ENCODE assay signal across 8 cellular contexts in genomic region chr12:11749943-11750690, GRCh38.
DNase-seq lines count a peak whose midpoint lies in the region; ATAC-seq and TF ChIP-seq lines count a peak whose summit lies in the region.

No MANE protein-coding gene starts in this region.

- CTCF ChIA-PET in Caco-2 (lab: Charles Lee): no interaction called here

- TF ChIP-seq CTCF in upper lobe of right lung (IDR thresholded peaks at IDR 0.05) (no peak), Caco-2 (IDR thresholded peaks at IDR 0.05; ENCODE audit: insufficient read depth in 1 of 2, low read depth in 1 of 2, low read length in 1 of 2, severe bottlenecking in 1 of 2, unreplicated experiment in 1 of 2) (no peak)

- ATAC-seq in stimulated activated naive CD8-positive, alpha-beta T cell treated with anti-CD3 and anti-CD28 coated beads, Interleukin-15, Interleukin-2, amounts not matched to agents 100 U/mL and 50 U/mL, for 24 hours: peak; percentile 52
- ATAC-seq in stimulated activated naive CD8-positive, alpha-beta T cell treated with anti-CD3 and anti-CD28 coated beads, Interleukin-15, amount 100 ng/mL, for 72 hours: no peak
- ATAC-seq in HG03095 (IDR thresholded peaks at IDR 0.05; ENCODE audit: unreplicated experiment): peak; percentile 48
- ATAC-seq in upper lobe of right lung: peak; percentile 68

- H3K4me1 ChIP-seq in upper lobe of right lung: peaks cover 23% of the 10 kb centered on the region
- no peaks in the 10 kb centered on the region for H3K4me1 ChIP-seq in Caco-2

- H3K27me3 ChIP-seq in upper lobe of right lung (no peaks in the 10 kb centered on the region), Caco-2 (replicated peaks; ENCODE audit: control insufficient read depth, insufficient read depth, low read length) (no peaks in the 10 kb centered on the region)

- no peaks in the 10 kb centered on the region for H3K9me3 Mint-ChIP-seq in stimulated activated naive CD8-positive, alpha-beta T cell treated with anti-CD3 and anti-CD28 coated beads, Interleukin-15, amount 100 ng/mL, for 72 hours
- H3K9me3 Mint-ChIP-seq in Caco-2 (ENCODE audit: unreplicated experiment): no peaks in the 10 kb centered on the region

- no peaks in the 10 kb centered on the region for H3K36me3 Mint-ChIP-seq in Caco-2 (ENCODE audit: insufficient read depth, unreplicated experiment)

- no peak for DNase-seq in stimulated activated naive CD8-positive, alpha-beta T cell treated with anti-CD3 and anti-CD28 coated beads, Interleukin-15, Interleukin-2, amounts not matched to agents 100 U/mL and 50 U/mL, for 24 hours
- DNase-seq in stimulated activated naive CD8-positive, alpha-beta T cell treated with anti-CD3 and anti-CD28 coated beads, Interleukin-15, amount 100 ng/mL, for 72 hours: no peak
- DNase-seq in amniotic epithelial cell (ENCODE audit: low read depth) (peak; percentile 48), upper lobe of right lung (no peak), Caco-2 (no peak), activated gamma-delta T cell treated with Interleukin-2 at 50 U/mL for 16 hours (no peak)
- no peak for DNase-seq in stimulated activated CD8-positive, alpha-beta memory T cell treated with anti-CD3 and anti-CD28 coated beads, Interleukin-4, amount 100 ng/mL, for 48 hours

- peaks cover 17% of the 10 kb centered on the region for H3K36me3 ChIP-seq in upper lobe of right lung
- no peaks in the 10 kb centered on the region for H3K36me3 ChIP-seq in Caco-2 (ENCODE audit: control insufficient read depth, insufficient read depth, low read length)

- peaks cover 56% of the 10 kb centered on the region for H3K4me1 Mint-ChIP-seq in stimulated activated naive CD8-positive, alpha-beta T cell treated with anti-CD3 and anti-CD28 coated beads, Interleukin-15, amount 100 ng/mL, for 72 hours
- peaks cover 6% of the 10 kb centered on the region for H3K4me1 Mint-ChIP-seq in Caco-2 (ENCODE audit: low read depth, unreplicated experiment)

- POLR2A ChIA-PET in Caco-2 (lab: Charles Lee): no interaction called here

- intact Hi-C loops in upper lobe of right lung (cut with DNase I): no loop called here
- intact Hi-C loops in Caco-2 (cut with micrococcal nuclease; ENCODE audit: unreplicated experiment): no loop called here

- peak overlapping the region; percentile 49 for H3K27ac ChIP-seq in upper lobe of right lung

- BruUV-seq in Caco-2 (replicated peaks; lab: Mats Ljungman, UMichigan): no TSS peak

- peak overlapping the region in 1 of 2 donors; percentile 41 for H3K4me3 Mint-ChIP-seq in stimulated activated naive CD8-positive, alpha-beta T cell treated with anti-CD3 and anti-CD28 coated beads, Interleukin-15, amount 100 ng/mL, for 72 hours
- H3K4me3 Mint-ChIP-seq in Caco-2 (ENCODE audit: unreplicated experiment): no peak overlapping the region

- H3K27me3 Mint-ChIP-seq in stimulated activated naive CD8-positive, alpha-beta T cell treated with anti-CD3 and anti-CD28 coated beads, Interleukin-15, amount 100 ng/mL, for 72 hours: no peaks in the 10 kb centered on the region
- H3K27me3 Mint-ChIP-seq in Caco-2 (ENCODE audit: insufficient read depth, unreplicated experiment): no peaks in the 10 kb centered on the region

- no peak overlapping the region for H3K27ac Mint-ChIP-seq in stimulated activated naive CD8-positive, alpha-beta T cell treated with anti-CD3 and anti-CD28 coated beads, Interleukin-15, amount 100 ng/mL, for 72 hours
- H3K27ac Mint-ChIP-seq in Caco-2 (ENCODE audit: unreplicated experiment): no peak overlapping the region

- H3K4me3 ChIP-seq in upper lobe of right lung: no peak overlapping the region
- no peak overlapping the region for H3K4me3 ChIP-seq in Caco-2 (ENCODE audit: low read depth, low read length)

- no peaks in the 10 kb centered on the region for H3K9me3 ChIP-seq in upper lobe of right lung
- H3K9me3 ChIP-seq in Caco-2: no peaks in the 10 kb centered on the region
